1 cellular context compared by ENCODE assay signal in genomic region chr3:180981912-180982311, GRCh38.
TF ChIP-seq lines count a peak whose summit lies in the region.

No MANE protein-coding gene starts in this region.

TF ChIP-seq in GM23338, 12 proteins besides CTCF, POLR2A, EP300 and RAD21 (continued from another document):
- no peak for TF ChIP-seq ZNF462 (CRISPR knock-in tag; IDR thresholded peaks at IDR 0.05)
- TF ChIP-seq, protein P1, sequence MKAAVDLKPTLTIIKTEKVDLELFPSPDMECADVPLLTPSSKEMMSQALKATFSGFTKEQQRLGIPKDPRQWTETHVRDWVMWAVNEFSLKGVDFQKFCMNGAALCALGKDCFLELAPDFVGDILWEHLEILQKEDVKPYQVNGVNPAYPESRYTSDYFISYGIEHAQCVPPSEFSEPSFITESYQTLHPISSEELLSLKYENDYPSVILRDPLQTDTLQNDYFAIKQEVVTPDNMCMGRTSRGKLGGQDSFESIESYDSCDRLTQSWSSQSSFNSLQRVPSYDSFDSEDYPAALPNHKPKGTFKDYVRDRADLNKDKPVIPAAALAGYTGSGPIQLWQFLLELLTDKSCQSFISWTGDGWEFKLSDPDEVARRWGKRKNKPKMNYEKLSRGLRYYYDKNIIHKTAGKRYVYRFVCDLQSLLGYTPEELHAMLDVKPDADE (IDR thresholded peaks at IDR 0.05), result no peak
